8 cellular contexts compared by ENCODE assay signal in genomic region chr9:19231126-19232035, GRCh38. TPM values are rescaled to one million over a fixed set of nuclear protein-coding genes. Genes with fewer than 3 reads are reported as not detected.
DNase-seq lines count a peak whose midpoint lies in the region; ATAC-seq and TF ChIP-seq lines count a peak whose summit lies in the region.

No MANE protein-coding gene starts in this region.

- TF ChIP-seq CTCF in MM.1S (IDR thresholded peaks at IDR 0.05; ENCODE audit: low read length) (no peak), body of pancreas (IDR thresholded peaks at IDR 0.05) (no peak)

- H3K27me3 ChIP-seq in MM.1S (replicated peaks; ENCODE audit: insufficient read depth, low read length): no peaks in the 10 kb centered on the region
- H3K27me3 ChIP-seq in body of pancreas: no peaks in the 10 kb centered on the region

- WGBS in body of pancreas, 2 donors: 1% methylated on average over 21 to 35 of the region's 40 CpGs

- peak overlapping the region; percentile 76 for H3K4me2 ChIP-seq in MM.1S (ENCODE audit: low read depth, low read length)

- no peaks in the 10 kb centered on the region for H3K9me2 ChIP-seq in MM.1S (replicated peaks; ENCODE audit: insufficient read depth, low read length)

- peak; percentile 33 to 46 for DNase-seq in NCI-H2081 (lab: John Stamatoyannopoulos, UW)
- no peak for DNase-seq in NCI-H2081 treated with DMSO at 0.1 percent for 48 hours (lab: John Stamatoyannopoulos, UW)
- DNase-seq in MM.1S: peak; percentile 6
- no peak for DNase-seq in body of pancreas
- DNase-seq in iris pigment epithelial cell (ENCODE audit: low read depth): peak; percentile 28
- DNase-seq in stimulated activated CD8-positive, alpha-beta memory T cell treated with anti-CD3 and anti-CD28 coated beads, Interleukin-15, amount 100 ng/mL, for 24 hours (ENCODE audit: low read depth): peak; percentile 8
- DNase-seq in SKM-1 treated with dmso at 0.1 percent for 144 hours (lab: John Stamatoyannopoulos, UW; ENCODE audit: unreplicated experiment): no peak

- no peak for TF ChIP-seq POLR2A in body of pancreas (IDR thresholded peaks at IDR 0.05)

- peak overlapping the region; percentile 81 for H3K27ac ChIP-seq in MM.1S (ENCODE audit: low read length)
- peak overlapping the region; percentile 95 to 99 (median 98) for H3K27ac ChIP-seq in body of pancreas

- peak; percentile 7 for ATAC-seq in GM21723 (IDR thresholded peaks at IDR 0.05; ENCODE audit: unreplicated experiment)
- no peak for ATAC-seq in body of pancreas

- H3K9me3 ChIP-seq in MM.1S (replicated peaks; ENCODE audit: insufficient read depth, low read length) (no peaks in the 10 kb centered on the region), body of pancreas (no peaks in the 10 kb centered on the region)

- intact Hi-C loops in body of pancreas (cut with DNase I): no loop called here

- peak overlapping the region; percentile 48; the same call in 1 of the 2 replicates for H2AFZ ChIP-seq in MM.1S (ENCODE audit: low read length)

- peaks cover 10% of the 10 kb centered on the region for H3F3A ChIP-seq in MM.1S (ENCODE audit: insufficient read depth, low read length)

- peak overlapping the region; percentile 81 for H3K9ac ChIP-seq in MM.1S (ENCODE audit: low read length)

- H3K79me2 ChIP-seq in MM.1S (ENCODE audit: low read length): peaks cover 48% of the 10 kb centered on the region

- no peaks in the 10 kb centered on the region for H4K20me1 ChIP-seq in MM.1S (ENCODE audit: insufficient read depth, low read length)

- peak overlapping the region; percentile 73 for H3K4me3 ChIP-seq in MM.1S (ENCODE audit: low read length)
- H3K4me3 ChIP-seq in body of pancreas: peak overlapping the region; percentile 89 to 97

- no peaks in the 10 kb centered on the region for H3K36me3 ChIP-seq in MM.1S (replicated peaks; ENCODE audit: insufficient read depth, low read length)
- H3K36me3 ChIP-seq in body of pancreas (replicated peaks in 1 of 2; ENCODE audit: insufficient read depth in 1 of 2, low read depth in 2 of 2): no peaks in the 10 kb centered on the region

- H3K4me1 ChIP-seq in MM.1S (ENCODE audit: low read length) (no peaks in the 10 kb centered on the region), body of pancreas (peaks cover 28% of the 10 kb centered on the region)

RNA-seq across cellular contexts. Expression of gene DENND4C, which starts 0.9 kb away (rescaled TPM):
- 10 to 100 TPM; 52.7 to 58.0 TPM for total RNA-seq in body of pancreas

Comparison
In these comparisons a context has a peak if more than half of its experiments do, and no peak if none do; other contexts are left out.
1. DNase-seq: peak in NCI-H2081 (2 of 2), MM.1S (single experiment), iris pigment epithelial cell (single experiment) and stimulated activated CD8-positive, alpha-beta memory T cell treated with anti-CD3 and anti-CD28 coated beads, Interleukin-15, amount 100 ng/mL, for 24 hours (single experiment); none in NCI-H2081 treated with DMSO at 0.1 percent for 48 hours (single experiment), body of pancreas (0 of 4) and SKM-1 treated with dmso at 0.1 percent for 144 hours (single experiment).